In genomic region chr3:71850654-71851053, GRCh38 we compare ENCODE assay signal across 25 cellular contexts.
"Had no signal": no experiment of that assay in that cellular context is flagged by ENCODE, and none has a peak within 500 bp of the region (broad histone marks: within the 10 kb centered on the region; RNA-seq: fewer than 3 reads in every experiment).

No MANE protein-coding gene starts in this region.

- H3K36me3 ChIP-seq: ascending aorta, breast epithelium, cardiac muscle cell, colonic mucosa, WERI-Rb-1 had no signal

- DNase-seq: activated B cell treated with CpG ODN at 0.5 μM for 24 hours; activated CD4-positive, alpha-beta T cell treated with anti-CD3 and anti-CD28 coated beads for 48 hours; activated CD4-positive, alpha-beta T cell treated with anti-CD3 and anti-CD28 coated beads, Interleukin-2, amount 50 U/mL, for 1 hour; activated CD4-positive, alpha-beta T cell treated with anti-CD3 and anti-CD28 coated beads, Interleukin-2, amount 50 U/mL, for 48 hours; activated CD8-positive, alpha-beta memory T cell treated with anti-CD3 and anti-CD28 coated beads for 24 hours; activated CD8-positive, alpha-beta T cell treated with anti-CD3 and anti-CD28 coated beads for 36 hours; activated effector memory CD4-positive, alpha-beta T cell treated with anti-CD3 and anti-CD28 coated beads, Interleukin-2, amount 50 U/mL, for 16 hours; activated naive CD4-positive, alpha-beta T cell treated with anti-CD3 and anti-CD28 coated beads for 36 hours; activated naive CD8-positive, alpha-beta T cell treated with anti-CD3 and anti-CD28 coated beads for 36 hours; activated naive CD8-positive, alpha-beta T cell treated with anti-CD3 and anti-CD28 coated beads, Interleukin-2, amount 50 U/mL, for 24 hours; activated T-cell treated with anti-CD3 and anti-CD28 coated beads, Interleukin-2, amount 50 U/mL, for 4 hours; central memory CD4-positive, alpha-beta T cell; cerebellar nuclear complex; colonic mucosa; effector CD8-positive, alpha-beta T cell; foreskin fibroblast; head of caudate nucleus; T-helper 17 cell; T1000; WERI-Rb-1 had no signal

- H3K4me1 ChIP-seq: ascending aorta, breast epithelium, colonic mucosa had no signal

- H3K27ac ChIP-seq: ascending aorta, breast epithelium, cardiac muscle cell, colonic mucosa, epithelial cell of prostate, WERI-Rb-1 had no signal

- H3K4me3 ChIP-seq: ascending aorta, breast epithelium, cardiac muscle cell, colonic mucosa had no signal

- ATAC-seq: activated CD4-positive, CD25-positive, alpha-beta regulatory T cell treated with anti-CD3 and anti-CD28 coated beads, Interleukin-2, amount 50 U/mL, for 24 hours; activated CD8-positive, alpha-beta T cell treated with anti-CD3 and anti-CD28 coated beads for 36 hours; activated naive CD8-positive, alpha-beta T cell treated with anti-CD3 and anti-CD28 coated beads, Interleukin-2, amount 50 U/mL, for 24 hours; activated T-cell treated with anti-CD3 and anti-CD28 coated beads, Interleukin-2, amount 50 U/mL, for 4 hours; T-helper 17 cell had no signal

- H3K27me3 ChIP-seq: ascending aorta, breast epithelium, colonic mucosa had no signal

- H3K9me3 ChIP-seq: ascending aorta, colonic mucosa had no signal
